ENCODE assay signal across 11 cellular contexts in genomic region chr15:58409861-58410260, GRCh38. TPM values are rescaled to one million over a fixed set of nuclear protein-coding genes. Genes with fewer than 3 reads are reported as not detected.
DNase-seq lines count a peak whose midpoint lies in the region; ATAC-seq, FAIRE-seq and TF ChIP-seq lines count a peak whose summit lies in the region.
"Had no signal": no experiment of that assay in that cellular context is flagged by ENCODE, and none has a peak within 500 bp of the region (broad histone marks: within the 10 kb centered on the region; RNA-seq: fewer than 3 reads in every experiment).

No MANE protein-coding gene starts in this region.

- H3K9me1 ChIP-seq in endothelial cell of umbilical vein (replicated peaks; ENCODE audit: control insufficient read depth, extremely low read depth, insufficient read depth, low read length), result no peaks in the 10 kb centered on the region

- H4K20me1 ChIP-seq in OCI-LY3 (ENCODE audit: insufficient read depth, low read length), result no peaks in the 10 kb centered on the region
- H4K20me1 ChIP-seq in endothelial cell of umbilical vein (replicated peaks; ENCODE audit: control insufficient read depth, extremely low read depth, insufficient read depth, low read length), result no peaks in the 10 kb centered on the region

- peak overlapping the region; percentile 79 for H3K27ac Mint-ChIP-seq in activated naive CD4-positive, alpha-beta T cell treated with anti-CD3 and anti-CD28 coated beads, Interleukin-2, amount 10 ng/mL, durations not matched to agents 7 days and 5 days

- H3K4me1 ChIP-seq in OCI-LY3 (ENCODE audit: low read length), result peaks cover 9% of the 10 kb centered on the region; the same call in 1 of the 2 replicates
- H3K4me1 ChIP-seq in endothelial cell of umbilical vein (ENCODE audit: control insufficient read depth, extremely low read depth, insufficient read depth, low read length), result no peaks in the 10 kb centered on the region
- H3K4me1 ChIP-seq in tibial artery, result no peaks in the 10 kb centered on the region

- CTCF ChIA-PET in activated naive CD4-positive, alpha-beta T cell treated with anti-CD3 and anti-CD28 coated beads, Interleukin-2, amount 10 ng/mL, durations not matched to agents 7 days and 5 days (lab: Charles Lee), result interaction anchor here (1.1 kb wide), 1 partner anchor 31 kb away, joined by 5 read pairs; no protein-coding TSS in a partner anchor
- CTCF ChIA-PET in endothelial cell of umbilical vein (lab: Charles Lee), result no interaction called here

- H3K27ac ChIP-seq in OCI-LY3 (ENCODE audit: low read length) (no peak overlapping the region), endothelial cell of umbilical vein (ENCODE audit: insufficient read depth, low read depth, low read length) (no peak overlapping the region), tibial artery (no peak overlapping the region)

- H3K4me1 Mint-ChIP-seq in activated naive CD4-positive, alpha-beta T cell treated with anti-CD3 and anti-CD28 coated beads, Interleukin-2, amount 10 ng/mL, durations not matched to agents 7 days and 5 days, result peaks cover 20% of the 10 kb centered on the region

- no peak for DNase-seq in activated naive CD4-positive, alpha-beta T cell treated with anti-CD3 and anti-CD28 coated beads, Interleukin-2, amount 10 ng/mL, durations not matched to agents 7 days and 5 days
- no peak for DNase-seq in activated naive CD4-positive, alpha-beta T cell treated with anti-CD3 and anti-CD28 coated beads, Interleukin-2, amount 50 U/mL, for 16 hours
- DNase-seq in endothelial cell of umbilical vein (ENCODE audit: low read depth, low spot score), result no peak
- no peak for DNase-seq in tibial artery
- DNase-seq in germinal center (ENCODE audit: low spot score), result no peak
- no peak for DNase-seq in NCI-H1436 (lab: John Stamatoyannopoulos, UW)
- DNase-seq: mammary epithelial cell, NCI-H1105, NCI-H526 treated with DMSO at 0.1 percent for 48 hours had no signal

- peak; percentile 4 for FAIRE-seq in endothelial cell of umbilical vein (lab: Jason Lieb, UNC)

- H3K4me3 Mint-ChIP-seq in activated naive CD4-positive, alpha-beta T cell treated with anti-CD3 and anti-CD28 coated beads, Interleukin-2, amount 10 ng/mL, durations not matched to agents 7 days and 5 days, result no peak overlapping the region

- peak overlapping the region; percentile 75; the same call in 1 of the 2 replicates for H2AFZ ChIP-seq in OCI-LY3 (ENCODE audit: low read depth, low read length)
- H2AFZ ChIP-seq in endothelial cell of umbilical vein (ENCODE audit: low read depth, low read length), result no peak overlapping the region

- POLR2A ChIA-PET in endothelial cell of umbilical vein (lab: Charles Lee), result interaction anchor here (1.0 kb wide), 1 partner anchor 14 kb away, joined by 3 read pairs; no protein-coding TSS in a partner anchor

- H3K4me2 ChIP-seq in OCI-LY3 (ENCODE audit: low read length) (peak overlapping the region; percentile 70), endothelial cell of umbilical vein (ENCODE audit: insufficient read depth, low read length) (no peak overlapping the region)

- peak overlapping the region; percentile 58; the same call in 1 of the 2 replicates for H3K4me3 ChIP-seq in OCI-LY3 (ENCODE audit: low read length)
- H3K4me3 ChIP-seq in endothelial cell of umbilical vein (replicated peaks in 1 of 3; ENCODE audit: insufficient read depth in 1 of 3, low read depth in 1 of 3, low read length in 3 of 3), result no peak overlapping the region
- H3K4me3 ChIP-seq in tibial artery, result peak overlapping the region; percentile 22 to 32

- TF ChIP-seq POLR2A in endothelial cell of umbilical vein (IDR thresholded peaks at IDR 0.05; ENCODE audit: low read depth, low read length), result no peak

- H3K9ac ChIP-seq in OCI-LY3 (ENCODE audit: low read length) (no peak overlapping the region), endothelial cell of umbilical vein (replicated peaks; ENCODE audit: extremely low read depth, insufficient read depth, low read length) (no peak overlapping the region)

- ATAC-seq in HG02642 (IDR thresholded peaks at IDR 0.05; ENCODE audit: poor library complexity, unreplicated experiment), result no peak

- H3K79me2 ChIP-seq in OCI-LY3 (ENCODE audit: low read length), result no peaks in the 10 kb centered on the region
- no peaks in the 10 kb centered on the region for H3K79me2 ChIP-seq in endothelial cell of umbilical vein (ENCODE audit: control insufficient read depth, insufficient read depth, low read length)

- no TSS peak for BruUV-seq in endothelial cell of umbilical vein (replicated peaks; lab: Mats Ljungman, UMichigan)

- H3K27me3 ChIP-seq in OCI-LY3 (ENCODE audit: low read depth, low read length), result no peaks in the 10 kb centered on the region
- H3K27me3 ChIP-seq in endothelial cell of umbilical vein (ENCODE audit: control insufficient read depth in 2 of 2, insufficient read depth in 2 of 2, low read length in 2 of 2), result peaks cover 0 to 3% of the 10 kb centered on the region in 2 experiments
- no peaks in the 10 kb centered on the region for H3K27me3 ChIP-seq in tibial artery

- H3K27me3 Mint-ChIP-seq in activated naive CD4-positive, alpha-beta T cell treated with anti-CD3 and anti-CD28 coated beads, Interleukin-2, amount 10 ng/mL, durations not matched to agents 7 days and 5 days, result no peaks in the 10 kb centered on the region

- H3K36me3 ChIP-seq in OCI-LY3 (replicated peaks; ENCODE audit: low read depth, low read length) (no peaks in the 10 kb centered on the region), endothelial cell of umbilical vein (ENCODE audit: control insufficient read depth in 2 of 2, extremely low read depth in 1 of 2, insufficient read depth in 2 of 2, low read length in 2 of 2) (no peaks in the 10 kb centered on the region), tibial artery (no peaks in the 10 kb centered on the region)

- peaks cover 5% of the 10 kb centered on the region for H3K36me3 Mint-ChIP-seq in activated naive CD4-positive, alpha-beta T cell treated with anti-CD3 and anti-CD28 coated beads, Interleukin-2, amount 10 ng/mL, durations not matched to agents 7 days and 5 days

- H3K9me3 Mint-ChIP-seq in activated naive CD4-positive, alpha-beta T cell treated with anti-CD3 and anti-CD28 coated beads, Interleukin-2, amount 10 ng/mL, durations not matched to agents 7 days and 5 days, result no peaks in the 10 kb centered on the region

- intact Hi-C loops in endothelial cell of umbilical vein (cut with micrococcal nuclease) (no loop called here), tibial artery (cut with DNase I; ENCODE audit: low total_unique reads) (no loop called here)

- dilution Hi-C loops in endothelial cell of umbilical vein (cut with MboI; ENCODE audit: extremely low pct_ligation_motif_present, low sequenced_read_pairs), result no loop called here

- no peak for TF ChIP-seq CTCF in OCI-LY3 (IDR thresholded peaks at IDR 0.05; ENCODE audit: low read depth, low read length)
- TF ChIP-seq CTCF in endothelial cell of umbilical vein (IDR thresholded peaks at IDR 0.05; ENCODE audit: extremely low read depth in 1 of 2, insufficient read depth in 1 of 2, low read depth in 1 of 2, low read length in 2 of 2), result no peak
- no peak for TF ChIP-seq CTCF in tibial artery (IDR thresholded peaks at IDR 0.05)

- H3K9me3 ChIP-seq in OCI-LY3 (ENCODE audit: insufficient read depth, low read length) (no peaks in the 10 kb centered on the region), endothelial cell of umbilical vein (replicated peaks; ENCODE audit: control insufficient read depth, insufficient read depth, low read length) (no peaks in the 10 kb centered on the region), tibial artery (no peaks in the 10 kb centered on the region)

TF ChIP-seq in endothelial cell of umbilical vein, 7 proteins besides CTCF, POLR2A, EP300 and RAD21:
- TF ChIP-seq GATA2 (IDR thresholded peaks at IDR 0.05; ENCODE audit: insufficient read depth, insufficient read length, low read depth, low read length), result no peak
- TF ChIP-seq JUN (IDR thresholded peaks at IDR 0.05; ENCODE audit: borderline replicate concordance, insufficient read depth, insufficient read length, low read depth), result no peak
- no peak for TF ChIP-seq FOS (IDR thresholded peaks at IDR 0.05; ENCODE audit: borderline replicate concordance, insufficient read depth, low read length)
- TF ChIP-seq MAX (IDR thresholded peaks at IDR 0.05; ENCODE audit: insufficient read depth, insufficient read length), result no peak
- TF ChIP-seq MYC (IDR thresholded peaks at IDR 0.05; ENCODE audit: low read depth, low read length), result no peak
- no peak for TF ChIP-seq EZH2 (IDR thresholded peaks at IDR 0.05; ENCODE audit: borderline replicate concordance, low read depth, low read length, severe bottlenecking)
- no peak for TF ChIP-seq POLR2AphosphoS5 (IDR thresholded peaks at IDR 0.05; ENCODE audit: insufficient read depth, low read depth, low read length)

RNA-seq across cellular contexts. Expression of gene LIPC, which starts 21.9 kb away (rescaled TPM):
- not detected in 2 replicates for total RNA-seq in endothelial cell of umbilical vein
- polyA plus RNA-seq in endothelial cell of umbilical vein, result not detected in 2 replicates
- polyA plus RNA-seq in endothelial cell of umbilical vein (2011; cell fraction: cytosol; rRNA removed), result 0.04 TPM in 1 of 2 replicates, not detected in the other
- polyA plus RNA-seq in endothelial cell of umbilical vein (2011; cell fraction: nucleus; rRNA removed), result not detected in 2 replicates
- polyA plus RNA-seq in endothelial cell of umbilical vein (2012), result not detected in 2 replicates
- not detected in 2 replicates for polyA minus RNA-seq in endothelial cell of umbilical vein
- not detected for polyA minus RNA-seq in endothelial cell of umbilical vein (2011; cell fraction: cytosol; rRNA and poly(A)+ RNA removed)
- not detected in 2 replicates for polyA minus RNA-seq in endothelial cell of umbilical vein (2011; cell fraction: nucleus; rRNA and poly(A)+ RNA removed)
- total RNA-seq: mammary epithelial cell had no signal
- polyA plus RNA-seq: mammary epithelial cell had no signal

Comparison
In these comparisons a context has a peak if more than half of its experiments do, and no peak if none do; other contexts are left out.
1. H3K4me3 ChIP-seq: peak in OCI-LY3 (single experiment) and tibial artery (2 of 2); none in endothelial cell of umbilical vein (0 of 3).